In genomic region chr20:49245921-49246740, GRCh38 we compare ENCODE assay signal across 8 cellular contexts. TPM values are rescaled to one million over a fixed set of nuclear protein-coding genes. Genes with fewer than 3 reads are reported as not detected.
A peak's percentile ranks its signal among the peaks of the same experiment; 100 is the strongest.
DNase-seq lines count a peak whose midpoint lies in the region; ATAC-seq and TF ChIP-seq lines count a peak whose summit lies in the region.

No MANE protein-coding gene starts in this region.

- peak; percentile 73 for ATAC-seq in effector memory CD8-positive, alpha-beta T cell (replicated peaks)
- ATAC-seq in GM18511 (IDR thresholded peaks at IDR 0.05; ENCODE audit: unreplicated experiment): no peak
- ATAC-seq in GM18861 (IDR thresholded peaks at IDR 0.05; ENCODE audit: unreplicated experiment): no peak

- H3K9me3 Mint-ChIP-seq in effector memory CD8-positive, alpha-beta T cell: no peaks in the 10 kb centered on the region

- H3K36me3 Mint-ChIP-seq in effector memory CD8-positive, alpha-beta T cell (ENCODE audit: insufficient read depth): peaks cover 87% of the 10 kb centered on the region

- H3K36me3 ChIP-seq in SK-N-MC (ENCODE audit: insufficient read depth, low read length): peaks cover 87% of the 10 kb centered on the region

- H3K27ac ChIP-seq in SK-N-MC: no peak overlapping the region

- peak; percentile 35 for DNase-seq in activated CD4-positive, alpha-beta T cell treated with anti-CD3 and anti-CD28 coated beads for 48 hours
- no peak for DNase-seq in activated CD4-positive, alpha-beta T cell treated with anti-CD3 and anti-CD28 coated beads, Interleukin-2, amount 50 U/mL, for 1 hour
- peak; percentile 14 for DNase-seq in SK-N-MC (ENCODE audit: low read depth, low spot score)
- DNase-seq in effector memory CD8-positive, alpha-beta T cell: peak; percentile 13 to 19 (median 18)
- DNase-seq in mesenteric fat pad (ENCODE audit: low spot score): peak; percentile 41

- peak overlapping the region; percentile 41 to 86 for H3K27ac Mint-ChIP-seq in effector memory CD8-positive, alpha-beta T cell

- H3K27me3 Mint-ChIP-seq in effector memory CD8-positive, alpha-beta T cell: no peaks in the 10 kb centered on the region

- no peak overlapping the region for H3K4me3 ChIP-seq in SK-N-MC

- H3K9me3 ChIP-seq in SK-N-MC (ENCODE audit: low read depth, low read length): no peaks in the 10 kb centered on the region

- no peak for TF ChIP-seq EP300 in Ishikawa (IDR thresholded peaks at IDR 0.05; ENCODE audit: borderline replicate concordance)

- H3K9ac ChIP-seq in SK-N-MC (ENCODE audit: insufficient read length): no peak overlapping the region

- H3K4me3 Mint-ChIP-seq in effector memory CD8-positive, alpha-beta T cell: no peak overlapping the region

- peaks cover 4 to 6% of the 10 kb centered on the region in 2 donors for H3K4me1 Mint-ChIP-seq in effector memory CD8-positive, alpha-beta T cell (ENCODE audit: low read depth in 2 of 2)

- peak; percentile 71 for TF ChIP-seq RAD21 in Ishikawa (IDR thresholded peaks at IDR 0.05; ENCODE audit: low read depth)

TF ChIP-seq in Ishikawa, 13 proteins besides CTCF, POLR2A, EP300 and RAD21:
- TF ChIP-seq TAF1 (IDR thresholded peaks at IDR 0.05; ENCODE audit: low read depth) (no peak), YY1 (IDR thresholded peaks at IDR 0.05; ENCODE audit: low read depth) (no peak), CREB1 (IDR thresholded peaks at IDR 0.05; ENCODE audit: low read depth) (no peak), TCF12 (IDR thresholded peaks at IDR 0.05; ENCODE audit: low read depth) (no peak), TEAD4 (IDR thresholded peaks at IDR 0.05) (no peak), ZBTB7A (IDR thresholded peaks at IDR 0.05; ENCODE audit: low read depth) (no peak), EGR1 (IDR thresholded peaks at IDR 0.05) (no peak), NFIC (IDR thresholded peaks at IDR 0.05) (no peak), MAX (IDR thresholded peaks at IDR 0.05) (no peak), FOXM1 (IDR thresholded peaks at IDR 0.05; ENCODE audit: borderline replicate concordance, low read depth) (no peak), CEBPB (IDR thresholded peaks at IDR 0.05) (no peak), USF1 (IDR thresholded peaks at IDR 0.05) (no peak)
- TF ChIP-seq, protein P1, sequence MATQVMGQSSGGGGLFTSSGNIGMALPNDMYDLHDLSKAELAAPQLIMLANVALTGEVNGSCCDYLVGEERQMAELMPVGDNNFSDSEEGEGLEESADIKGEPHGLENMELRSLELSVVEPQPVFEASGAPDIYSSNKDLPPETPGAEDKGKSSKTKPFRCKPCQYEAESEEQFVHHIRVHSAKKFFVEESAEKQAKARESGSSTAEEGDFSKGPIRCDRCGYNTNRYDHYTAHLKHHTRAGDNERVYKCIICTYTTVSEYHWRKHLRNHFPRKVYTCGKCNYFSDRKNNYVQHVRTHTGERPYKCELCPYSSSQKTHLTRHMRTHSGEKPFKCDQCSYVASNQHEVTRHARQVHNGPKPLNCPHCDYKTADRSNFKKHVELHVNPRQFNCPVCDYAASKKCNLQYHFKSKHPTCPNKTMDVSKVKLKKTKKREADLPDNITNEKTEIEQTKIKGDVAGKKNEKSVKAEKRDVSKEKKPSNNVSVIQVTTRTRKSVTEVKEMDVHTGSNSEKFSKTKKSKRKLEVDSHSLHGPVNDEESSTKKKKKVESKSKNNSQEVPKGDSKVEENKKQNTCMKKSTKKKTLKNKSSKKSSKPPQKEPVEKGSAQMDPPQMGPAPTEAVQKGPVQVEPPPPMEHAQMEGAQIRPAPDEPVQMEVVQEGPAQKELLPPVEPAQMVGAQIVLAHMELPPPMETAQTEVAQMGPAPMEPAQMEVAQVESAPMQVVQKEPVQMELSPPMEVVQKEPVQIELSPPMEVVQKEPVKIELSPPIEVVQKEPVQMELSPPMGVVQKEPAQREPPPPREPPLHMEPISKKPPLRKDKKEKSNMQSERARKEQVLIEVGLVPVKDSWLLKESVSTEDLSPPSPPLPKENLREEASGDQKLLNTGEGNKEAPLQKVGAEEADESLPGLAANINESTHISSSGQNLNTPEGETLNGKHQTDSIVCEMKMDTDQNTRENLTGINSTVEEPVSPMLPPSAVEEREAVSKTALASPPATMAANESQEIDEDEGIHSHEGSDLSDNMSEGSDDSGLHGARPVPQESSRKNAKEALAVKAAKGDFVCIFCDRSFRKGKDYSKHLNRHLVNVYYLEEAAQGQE (IDR thresholded peaks at IDR 0.05; ENCODE audit: low read depth): no peak
TF ChIP-seq in Ishikawa: peak in this region for 0.

RNA-seq across cellular contexts. Expression of gene DDX27, which starts 26.9 kb away (rescaled TPM):
- total RNA-seq in mesenteric fat pad: 29.8 TPM

RNA-seq across cellular contexts. Expression of gene ZNFX1, which starts 31.7 kb away (rescaled TPM):
- total RNA-seq in mesenteric fat pad: 43.4 TPM

RNA-seq across cellular contexts. Expression of gene STAU1, which starts 58.0 kb away (rescaled TPM):
- total RNA-seq in mesenteric fat pad: 84.1 TPM
